In genomic region chr7:135672560-135673359, GRCh38 we compare ENCODE assay signal across 8 cellular contexts. TPM values are rescaled to one million over a fixed set of nuclear protein-coding genes. Genes with fewer than 3 reads are reported as not detected.
A peak's percentile ranks its signal among the peaks of the same experiment; 100 is the strongest.
DNase-seq lines count a peak whose midpoint lies in the region; ATAC-seq, FAIRE-seq and TF ChIP-seq lines count a peak whose summit lies in the region.

No MANE protein-coding gene starts in this region.

- FAIRE-seq in D721Med (lab: Jason Lieb, UNC) (peak; percentile 87), HTR-8/SVneo (lab: Jason Lieb, UNC) (no peak)

- no peaks in the 10 kb centered on the region for H3K27me3 ChIP-seq in dorsolateral prefrontal cortex

- H3K4me3 ChIP-seq in dorsolateral prefrontal cortex = no peak overlapping the region

- H3K27ac ChIP-seq in dorsolateral prefrontal cortex = peak overlapping the region in 2 of 59 donors; percentile 2 to 18

- TF ChIP-seq CTCF in D721Med (IDR thresholded peaks at IDR 0.05; ENCODE audit: insufficient read depth, missing control alignments) (peak; percentile 81), dorsolateral prefrontal cortex (IDR thresholded peaks at IDR 0.05 in 54 of 56, conservative IDR thresholded peaks at IDR 0.05 in 2 of 56; ENCODE audit: low read depth in 1 of 56, partially characterized antibody in 56 of 56) (peak; percentile 52 to 84 (median 73))

- intact Hi-C loops in dorsolateral prefrontal cortex (cut with DNase I) = no loop called here

- ATAC-seq in GM19463 (IDR thresholded peaks at IDR 0.05; ENCODE audit: unreplicated experiment) (peak; percentile 64), GM21447 (IDR thresholded peaks at IDR 0.05; ENCODE audit: unreplicated experiment) (no peak)

- DNase-seq in D721Med (ENCODE audit: insufficient read length, low spot score) = no peak
- DNase-seq in HTR-8/SVneo (ENCODE audit: insufficient read length, low spot score) = peak; percentile 41
- DNase-seq in OCI-M1 (lab: John Stamatoyannopoulos, UW) = peak; percentile 76
- DNase-seq in dorsolateral prefrontal cortex = no peak
- peak; percentile 51 for DNase-seq in midbrain (lab: John Stamatoyannopoulos, UW)
- DNase-seq in activated gamma-delta T cell (lab: John Stamatoyannopoulos, UW) = no peak

RNA-seq across cellular contexts. Expression of gene STMP1, which starts 10.4 kb away (rescaled TPM):
- 10 to 100 TPM; 14.7 to 33.0 (median 23.4) TPM for total RNA-seq in dorsolateral prefrontal cortex

RNA-seq across cellular contexts. Expression of gene SLC13A4, which starts 55.2 kb away (rescaled TPM):
- total RNA-seq in dorsolateral prefrontal cortex = 10 to 100 TPM in 20 of 120 experiments, 1 to 10 TPM in 40, under 1 TPM in 36, not detected in 24; 0.07 to 39.2 (median 1.7) TPM

Comparison
In these comparisons a context has a peak if more than half of its experiments do, and no peak if none do; other contexts are left out.
1. DNase-seq: peak in HTR-8/SVneo (single experiment), OCI-M1 (single experiment) and midbrain (single experiment); none in D721Med (single experiment), dorsolateral prefrontal cortex (0 of 10) and activated gamma-delta T cell (single experiment).